9 cellular contexts compared by ENCODE assay signal in the genomic region with DNA sequence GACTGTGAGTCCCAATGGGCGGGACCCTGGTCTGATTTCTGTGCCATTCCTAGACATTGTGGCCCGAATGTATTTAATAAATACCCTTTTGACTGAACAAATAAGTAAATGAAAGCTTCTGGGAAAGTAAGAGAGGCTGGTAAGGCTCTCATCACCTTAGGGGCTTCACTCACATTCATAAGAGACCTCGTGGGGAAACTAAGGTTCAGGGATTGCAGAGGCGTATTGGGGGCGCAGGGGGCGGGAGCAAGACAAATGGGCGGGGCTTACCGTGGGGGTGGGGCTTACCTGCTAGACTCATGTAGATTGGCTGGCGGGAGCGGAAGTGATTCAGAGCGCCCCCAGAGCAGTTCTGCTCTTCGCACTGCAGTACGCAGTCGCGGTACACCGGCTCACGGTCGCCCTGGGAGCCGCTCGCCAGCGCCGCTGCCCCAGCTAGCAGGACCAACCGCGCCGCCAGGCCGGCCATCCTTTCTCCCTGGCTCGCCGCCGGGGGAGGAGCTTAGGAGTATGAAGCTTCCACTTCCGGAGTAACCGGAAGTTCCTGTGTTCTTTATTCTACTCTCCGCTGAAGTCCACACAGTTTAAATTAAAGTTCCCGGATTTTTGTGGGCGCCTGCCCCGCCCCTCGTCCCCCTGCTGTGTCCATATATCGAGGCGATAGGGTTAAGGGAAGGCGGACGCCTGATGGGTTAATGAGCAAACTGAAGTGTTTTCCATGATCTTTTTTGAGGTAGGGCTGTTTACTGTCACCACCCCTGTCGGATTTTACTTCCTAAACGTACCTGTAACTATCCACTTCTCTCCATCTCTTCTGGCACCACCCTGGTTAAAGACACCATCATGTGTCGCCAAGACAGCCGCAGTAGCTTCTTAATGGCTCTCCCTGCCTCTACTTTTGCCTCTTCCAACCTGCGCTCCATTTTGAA. TPM values are rescaled to one million over a fixed set of nuclear protein-coding genes. Genes with fewer than 3 reads are reported as not detected.
DNase-seq lines count a peak whose midpoint lies in the region; ATAC-seq, FAIRE-seq and TF ChIP-seq lines count a peak whose summit lies in the region.
"Had no signal": no experiment of that assay in that cellular context is flagged by ENCODE, and none has a peak within 500 bp of the region (broad histone marks: within the 10 kb centered on the region; RNA-seq: fewer than 3 reads in every experiment).

A gene with protein sequence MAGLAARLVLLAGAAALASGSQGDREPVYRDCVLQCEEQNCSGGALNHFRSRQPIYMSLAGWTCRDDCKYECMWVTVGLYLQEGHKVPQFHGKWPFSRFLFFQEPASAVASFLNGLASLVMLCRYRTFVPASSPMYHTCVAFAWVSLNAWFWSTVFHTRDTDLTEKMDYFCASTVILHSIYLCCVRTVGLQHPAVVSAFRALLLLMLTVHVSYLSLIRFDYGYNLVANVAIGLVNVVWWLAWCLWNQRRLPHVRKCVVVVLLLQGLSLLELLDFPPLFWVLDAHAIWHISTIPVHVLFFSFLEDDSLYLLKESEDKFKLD (minus strand): TSS at position 512 of the 929 bp plus-strand sequence. CDS start 43 bp downstream, at position 469.

- peak; percentile 49 for DNase-seq in AG09309 (ENCODE audit: low read depth)
- DNase-seq in NCI-H2227 (lab: John Stamatoyannopoulos, UW; ENCODE audit: unreplicated experiment): peak; percentile 93
- peak; percentile 78 for DNase-seq in activated B cell treated with CpG ODN at 0.5 μM for 24 hours
- DNase-seq in caudate nucleus (lab: John Stamatoyannopoulos, UW): peak; percentile 32 to 96 (median 83)
- peak; percentile 68 to 84 for DNase-seq in stimulated activated CD4-positive, alpha-beta T cell treated with anti-CD3 and anti-CD28 coated beads, Interleukin-12 subunit alpha, Interleukin-12 subunit beta, amount 100 ng/mL, for 24 hours (ENCODE audit: low read depth in 2 of 2)

- peak within 1 kb of the TSS; percentile 97 for H3K27ac ChIP-seq in caudate nucleus (ENCODE audit: low read depth, low read length)

- H3K4me3 Mint-ChIP-seq in activated B cell treated with CpG ODN at 0.5 μM for 24 hours: peak within 1 kb of the TSS; percentile 99

- no peaks in the 10 kb centered on the region for H3K27me3 Mint-ChIP-seq in activated B cell treated with CpG ODN at 0.5 μM for 24 hours

- H3K4me3 ChIP-seq in AG09309 (ENCODE audit: control insufficient read depth, low read depth, low read length): peak within 1 kb of the TSS; percentile 78

- peak; percentile 45 for FAIRE-seq in islet of Langerhans (lab: Jason Lieb, UNC)
- FAIRE-seq: colon had no signal

- peak within 1 kb of the TSS; percentile 97 for H3K27ac Mint-ChIP-seq in activated B cell treated with CpG ODN at 0.5 μM for 24 hours

- CTCF ChIA-PET in activated B cell treated with CpG ODN at 0.5 μM for 24 hours (lab: Charles Lee): interaction anchor here (0.9 to 2.1 kb wide), 6 partner anchors 13 to 90 kb away, joined by 3 to 6 read pairs (median 4); a partner anchor contains a TSS

- H3K36me3 Mint-ChIP-seq in activated B cell treated with CpG ODN at 0.5 μM for 24 hours (ENCODE audit: low read depth): peaks cover 28% of the 10 kb centered on the region

- peaks cover 18% of the 10 kb centered on the region for H3K4me1 Mint-ChIP-seq in activated B cell treated with CpG ODN at 0.5 μM for 24 hours

- TF ChIP-seq CTCF in AG09309 (IDR thresholded peaks at IDR 0.05; ENCODE audit: control insufficient read depth, insufficient read depth, low read depth, low read length, missing control alignments): no peak
- no peak for TF ChIP-seq CTCF in activated B cell treated with CpG ODN at 0.5 μM for 24 hours (IDR thresholded peaks at IDR 0.05)

- POLR2A ChIA-PET in activated B cell treated with CpG ODN at 0.5 μM for 24 hours (lab: Charles Lee): interaction anchor here (0.7 to 2.9 kb wide), 22 partner anchors 8 to 531 kb away, joined by 3 to 25 read pairs (median 6); a partner anchor contains a TSS

- H3K9me3 Mint-ChIP-seq in activated B cell treated with CpG ODN at 0.5 μM for 24 hours: no peaks in the 10 kb centered on the region

- ATAC-seq in GM18909 (IDR thresholded peaks at IDR 0.05; ENCODE audit: poor library complexity, unreplicated experiment) (peak; percentile 91), HG03159 (IDR thresholded peaks at IDR 0.05; ENCODE audit: unreplicated experiment) (peak; percentile 87), activated B cell treated with CpG ODN at 0.5 μM for 24 hours (ENCODE audit: low read depth) (peak; percentile 95)

- intact Hi-C loops in activated B cell treated with CpG ODN at 0.5 μM for 24 hours (cut with micrococcal nuclease): loop anchor here (1.0 to 5.0 kb wide), 4 partner anchors 42 to 264 kb away; a partner anchor contains a TSS

RNA-seq across cellular contexts. Expression of the gene that starts here (rescaled TPM):
- 19.0 and 24.0 TPM in 2 replicates for total RNA-seq in activated B cell treated with CpG ODN at 0.5 μM for 24 hours

Comparison
In these comparisons a context has a peak if more than half of its experiments do, and no peak if none do; other contexts are left out.
1. Peak in every context shown above with its lines: DNase-seq, ATAC-seq, H3K4me3 ChIP-seq and H3K27ac ChIP-seq.